17 cellular contexts compared by ENCODE assay signal in the genomic region with DNA sequence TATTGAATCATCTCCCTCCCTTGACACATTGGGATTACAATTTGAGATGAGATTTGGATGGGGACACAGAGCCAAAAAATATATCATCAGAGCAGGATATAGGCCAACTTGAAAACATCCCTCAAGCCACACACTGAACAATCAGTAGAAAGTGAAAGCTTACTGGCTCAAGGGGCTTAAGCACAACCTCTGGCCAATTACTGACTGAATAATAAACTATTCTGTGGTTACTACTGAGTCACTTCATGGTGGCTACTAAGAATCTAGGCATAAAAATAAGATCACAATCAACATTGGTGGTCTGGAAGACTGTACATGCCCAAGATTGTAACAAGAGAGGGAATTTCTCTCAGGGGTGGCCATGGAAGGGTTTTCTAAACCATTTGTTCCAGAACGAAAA. TPM values are rescaled to one million over a fixed set of nuclear protein-coding genes. Genes with fewer than 3 reads are reported as not detected.
A peak's percentile ranks its signal among the peaks of the same experiment; 100 is the strongest.
DNase-seq lines count a peak whose midpoint lies in the region; ATAC-seq, FAIRE-seq and TF ChIP-seq lines count a peak whose summit lies in the region.
"Had no signal": no experiment of that assay in that cellular context is flagged by ENCODE, and none has a peak within 500 bp of the region (broad histone marks: within the 10 kb centered on the region; RNA-seq: fewer than 3 reads in every experiment).

No MANE protein-coding gene starts in this region.

- no peaks in the 10 kb centered on the region for H3K27me3 ChIP-seq in naive thymus-derived CD4-positive, alpha-beta T cell (ENCODE audit: control insufficient read depth in 2 of 2, insufficient read depth in 2 of 2, low read length in 2 of 2)
- no peaks in the 10 kb centered on the region for H3K27me3 ChIP-seq in CD4-positive, alpha-beta memory T cell (ENCODE audit: insufficient read depth, low read length)
- H3K27me3 ChIP-seq in small intestine (ENCODE audit: control insufficient read depth in 2 of 2, insufficient read depth in 2 of 2, low read length in 2 of 2), result no peaks in the 10 kb centered on the region
- no peaks in the 10 kb centered on the region for H3K27me3 ChIP-seq in foreskin keratinocyte
- H3K27me3 ChIP-seq: vagina had no signal

- no peak for FAIRE-seq in small intestine (lab: Jason Lieb, UNC)

- CTCF ChIA-PET in naive thymus-derived CD4-positive, alpha-beta T cell (lab: Charles Lee), result interaction anchor here (0.7 to 1.2 kb wide), 2 partner anchors 17 to 119 kb away, joined by 3 read pairs; no protein-coding TSS in a partner anchor
- CTCF ChIA-PET in CD4-positive, alpha-beta memory T cell (lab: Charles Lee; ENCODE audit: partially characterized antibody), result no interaction called here

- H3K27me3 Mint-ChIP-seq in naive thymus-derived CD4-positive, alpha-beta T cell, result no peaks in the 10 kb centered on the region
- no peaks in the 10 kb centered on the region for H3K27me3 Mint-ChIP-seq in CD4-positive, alpha-beta memory T cell

- peaks cover 0 to 24% (median 3%) of the 10 kb centered on the region in 11 donors for H3K9me3 Mint-ChIP-seq in naive thymus-derived CD4-positive, alpha-beta T cell
- peaks cover 0 to 16% (median 7%) of the 10 kb centered on the region in 8 donors for H3K9me3 Mint-ChIP-seq in CD4-positive, alpha-beta memory T cell

- no peak for TF ChIP-seq CTCF in foreskin keratinocyte (conservative IDR thresholded peaks at IDR 0.05)

- intact Hi-C loops in naive thymus-derived CD4-positive, alpha-beta T cell (cut with micrococcal nuclease), result loop anchor here in 1 of 2 donors (2.0 kb wide), 1 partner anchor 18 kb away; no protein-coding TSS in a partner anchor
- intact Hi-C loops in CD4-positive, alpha-beta memory T cell (cut with micrococcal nuclease), result no loop called here

- no peak overlapping the region for H3K27ac ChIP-seq in naive thymus-derived CD4-positive, alpha-beta T cell (ENCODE audit: low read depth, low read length)
- H3K27ac ChIP-seq in CD4-positive, alpha-beta memory T cell (ENCODE audit: low read depth, low read length), result no peak overlapping the region
- H3K27ac ChIP-seq in small intestine (ENCODE audit: low read depth in 1 of 2, low read length in 1 of 2) (no peak overlapping the region), foreskin keratinocyte (no peak overlapping the region)
- H3K27ac ChIP-seq: adrenal gland, epithelial cell of prostate, vagina had no signal

- H3K4me1 Mint-ChIP-seq in naive thymus-derived CD4-positive, alpha-beta T cell, result peaks cover 7 to 59% (median 35%) of the 10 kb centered on the region in 7 donors
- peaks cover 8 to 36% (median 26%) of the 10 kb centered on the region in 4 donors for H3K4me1 Mint-ChIP-seq in CD4-positive, alpha-beta memory T cell

- POLR2A ChIA-PET in naive thymus-derived CD4-positive, alpha-beta T cell (lab: Charles Lee), result interaction anchor here (1.2 kb wide), 1 partner anchor 9 kb away, joined by 3 read pairs; no protein-coding TSS in a partner anchor
- POLR2A ChIA-PET in CD4-positive, alpha-beta memory T cell (lab: Charles Lee; ENCODE audit: partially characterized antibody), result interaction anchor here (0.7 to 2.4 kb wide), 5 partner anchors 9 to 31 kb away, joined by 3 to 7 read pairs (median 4); no protein-coding TSS in a partner anchor

- H3K4me1 ChIP-seq in naive thymus-derived CD4-positive, alpha-beta T cell (ENCODE audit: control insufficient read depth in 2 of 2, insufficient read depth in 2 of 2, low read length in 2 of 2), result peaks cover 7 to 17% of the 10 kb centered on the region in 2 donors
- peaks cover 25% of the 10 kb centered on the region for H3K4me1 ChIP-seq in CD4-positive, alpha-beta memory T cell (ENCODE audit: insufficient read depth, low read length)
- no peaks in the 10 kb centered on the region for H3K4me1 ChIP-seq in small intestine (ENCODE audit: control insufficient read depth in 2 of 2, insufficient read depth in 1 of 2, low read depth in 1 of 2, low read length in 1 of 2)
- H3K4me1 ChIP-seq in foreskin keratinocyte, result no peaks in the 10 kb centered on the region
- H3K4me1 ChIP-seq: adrenal gland, vagina had no signal

- peaks cover 0 to 34% (median 5%) of the 10 kb centered on the region in 5 donors for H3K36me3 Mint-ChIP-seq in naive thymus-derived CD4-positive, alpha-beta T cell
- H3K36me3 Mint-ChIP-seq in CD4-positive, alpha-beta memory T cell, result peaks cover 8 to 13% of the 10 kb centered on the region in 2 donors

- WGBS in small intestine, 3 donors, result 19 to 52% (median 38%) methylated on average over 1 of the region's 1 CpG

- H3K4me3 ChIP-seq in naive thymus-derived CD4-positive, alpha-beta T cell (ENCODE audit: low read length), result no peak overlapping the region
- H3K4me3 ChIP-seq in CD4-positive, alpha-beta memory T cell (ENCODE audit: low read length in 2 of 2), result no peak overlapping the region
- H3K4me3 ChIP-seq in small intestine (ENCODE audit: low read depth in 1 of 2, low read length in 2 of 2), result no peak overlapping the region
- H3K4me3 ChIP-seq: adrenal gland, vagina had no signal

- ATAC-seq in GM18499 (IDR thresholded peaks at IDR 0.05; ENCODE audit: insufficient read depth, unreplicated experiment) (peak; percentile 57), GM19438 (IDR thresholded peaks at IDR 0.05; ENCODE audit: low read depth, unreplicated experiment) (peak; percentile 74), foreskin keratinocyte (no peak)
- ATAC-seq in naive thymus-derived CD4-positive, alpha-beta T cell, result no peak
- ATAC-seq: left colon had no signal

- peaks cover 0 to 10% (median 0%) of the 10 kb centered on the region in 3 experiments for H3K9me3 ChIP-seq in naive thymus-derived CD4-positive, alpha-beta T cell (ENCODE audit: control insufficient read depth in 2 of 3, low read length in 3 of 3)
- H3K9me3 ChIP-seq in CD4-positive, alpha-beta memory T cell (ENCODE audit: control insufficient read depth in 1 of 2, low read length in 2 of 2), result no peaks in the 10 kb centered on the region
- no peaks in the 10 kb centered on the region for H3K9me3 ChIP-seq in small intestine (ENCODE audit: control insufficient read depth, low read depth)
- H3K9me3 ChIP-seq: adrenal gland, vagina had no signal

- DNase-seq in RPMI7951 (ENCODE audit: low read depth) (peak; percentile 0), COR-L47 (lab: John Stamatoyannopoulos, UW) (no peak), small intestine (no peak), foreskin keratinocyte (no peak)
- DNase-seq in naive thymus-derived CD4-positive, alpha-beta T cell, result no peak
- DNase-seq in CD4-positive, alpha-beta memory T cell, result no peak
- DNase-seq: activated CD8-positive, alpha-beta memory T cell treated with anti-CD3 and anti-CD28 coated beads, Interleukin-2, amount 50 U/mL, for 4 hours; adrenal gland; left colon; NCI-H2081 treated with DMSO at 0.1 percent for 48 hours; stimulated activated CD4-positive, alpha-beta T cell treated with anti-CD3 and anti-CD28 coated beads, Interleukin-1b, Interleukin-23, amount 100 ng/mL, for 48 hours had no signal

- peak overlapping the region in 4 of 9 donors; percentile 46 to 86 (median 78) for H3K27ac Mint-ChIP-seq in naive thymus-derived CD4-positive, alpha-beta T cell
- H3K27ac Mint-ChIP-seq in CD4-positive, alpha-beta memory T cell, result peak overlapping the region in 2 of 7 donors; percentile 37 to 48

- H3K4me3 Mint-ChIP-seq in naive thymus-derived CD4-positive, alpha-beta T cell, result peak overlapping the region in 7 of 10 donors; percentile 20 to 59 (median 39)
- H3K4me3 Mint-ChIP-seq in CD4-positive, alpha-beta memory T cell, result peak overlapping the region in 2 of 8 donors; percentile 63 to 64

- H3K36me3 ChIP-seq in naive thymus-derived CD4-positive, alpha-beta T cell (ENCODE audit: control insufficient read depth in 2 of 3, insufficient read depth in 3 of 3, low read length in 3 of 3), result no peaks in the 10 kb centered on the region
- H3K36me3 ChIP-seq in CD4-positive, alpha-beta memory T cell (ENCODE audit: insufficient read depth, low read length), result no peaks in the 10 kb centered on the region
- no peaks in the 10 kb centered on the region for H3K36me3 ChIP-seq in small intestine (ENCODE audit: control insufficient read depth in 2 of 2, insufficient read depth in 2 of 2, low read length in 2 of 2)
- H3K36me3 ChIP-seq: adrenal gland, vagina had no signal

RNA-seq across cellular contexts. Expression of gene GPR174, which starts 27.4 kb away (rescaled TPM):
- not detected in 2 replicates for total RNA-seq in RPMI7951 (2014; rRNA removed; shearing (Covaris generic))
- total RNA-seq in naive thymus-derived CD4-positive, alpha-beta T cell, result 10 to 100 TPM; 34.5 to 77.7 (median 39.9) TPM
- 1 to 10 TPM; 6.6 to 8.5 TPM for polyA plus RNA-seq in naive thymus-derived CD4-positive, alpha-beta T cell
- total RNA-seq in CD4-positive, alpha-beta memory T cell, result 10 to 100 TPM; 89.0 to 89.6 TPM
- polyA plus RNA-seq in CD4-positive, alpha-beta memory T cell, result 1 to 10 TPM; 8.4 to 9.7 TPM
- polyA plus RNA-seq in small intestine (under 1 TPM; 0.16 to 0.81 (median 0.22) TPM), foreskin keratinocyte (not detected in 2 replicates)
- total RNA-seq in foreskin keratinocyte, result not detected in 2 replicates
- total RNA-seq: LHCN-M2 had no signal
- polyA plus RNA-seq: BJ had no signal

Comparison
In these comparisons a context has a peak if more than half of its experiments do, and no peak if none do; other contexts are left out.
1. ATAC-seq: peak in GM18499 (single experiment) and GM19438 (single experiment); none in naive thymus-derived CD4-positive, alpha-beta T cell (single experiment) and foreskin keratinocyte (single experiment).
2. RNA of gene GPR174, which starts 27.4 kb away (total RNA-seq): 89.0 to 89.6 TPM in CD4-positive, alpha-beta memory T cell and 34.5 to 77.7 TPM in naive thymus-derived CD4-positive, alpha-beta T cell; not detected in RPMI7951 and not detected in foreskin keratinocyte; every median in the first group is over 10 times any median in the second.